In genomic region chr14:101008196-101008595, GRCh38 we compare ENCODE assay signal across 10 cellular contexts.
"Had no signal": no experiment of that assay in that cellular context is flagged by ENCODE, and none has a peak within 500 bp of the region (broad histone marks: within the 10 kb centered on the region; RNA-seq: fewer than 3 reads in every experiment).

No MANE protein-coding gene starts in this region.

- H3K27ac ChIP-seq: right lobe of liver, thyroid gland had no signal

- H3K36me3 ChIP-seq: right lobe of liver, thyroid gland had no signal

- H3K4me1 ChIP-seq: right lobe of liver, thyroid gland had no signal

- DNase-seq: activated CD4-positive, alpha-beta T cell treated with anti-CD3 and anti-CD28 coated beads, Interleukin-2, amount 10 ng/mL, durations not matched to agents 7 days and 5 days; activated CD8-positive, alpha-beta memory T cell treated with anti-CD3 and anti-CD28 coated beads for 24 hours; activated naive CD4-positive, alpha-beta T cell; cerebellar nuclear complex; dermis blood vessel endothelial cell; naive thymus-derived CD8-positive, alpha-beta T cell; nucleus accumbens; right lobe of liver; thyroid gland had no signal

- FAIRE-seq: frontal cortex had no signal

- H3K27me3 ChIP-seq: right lobe of liver, thyroid gland had no signal

- H3K9me3 ChIP-seq: right lobe of liver, thyroid gland had no signal

- H3K4me3 ChIP-seq: right lobe of liver, thyroid gland had no signal

- ATAC-seq: naive thymus-derived CD8-positive, alpha-beta T cell; right lobe of liver had no signal
